ENCODE assay signal across 8 cellular contexts in the genomic region with DNA sequence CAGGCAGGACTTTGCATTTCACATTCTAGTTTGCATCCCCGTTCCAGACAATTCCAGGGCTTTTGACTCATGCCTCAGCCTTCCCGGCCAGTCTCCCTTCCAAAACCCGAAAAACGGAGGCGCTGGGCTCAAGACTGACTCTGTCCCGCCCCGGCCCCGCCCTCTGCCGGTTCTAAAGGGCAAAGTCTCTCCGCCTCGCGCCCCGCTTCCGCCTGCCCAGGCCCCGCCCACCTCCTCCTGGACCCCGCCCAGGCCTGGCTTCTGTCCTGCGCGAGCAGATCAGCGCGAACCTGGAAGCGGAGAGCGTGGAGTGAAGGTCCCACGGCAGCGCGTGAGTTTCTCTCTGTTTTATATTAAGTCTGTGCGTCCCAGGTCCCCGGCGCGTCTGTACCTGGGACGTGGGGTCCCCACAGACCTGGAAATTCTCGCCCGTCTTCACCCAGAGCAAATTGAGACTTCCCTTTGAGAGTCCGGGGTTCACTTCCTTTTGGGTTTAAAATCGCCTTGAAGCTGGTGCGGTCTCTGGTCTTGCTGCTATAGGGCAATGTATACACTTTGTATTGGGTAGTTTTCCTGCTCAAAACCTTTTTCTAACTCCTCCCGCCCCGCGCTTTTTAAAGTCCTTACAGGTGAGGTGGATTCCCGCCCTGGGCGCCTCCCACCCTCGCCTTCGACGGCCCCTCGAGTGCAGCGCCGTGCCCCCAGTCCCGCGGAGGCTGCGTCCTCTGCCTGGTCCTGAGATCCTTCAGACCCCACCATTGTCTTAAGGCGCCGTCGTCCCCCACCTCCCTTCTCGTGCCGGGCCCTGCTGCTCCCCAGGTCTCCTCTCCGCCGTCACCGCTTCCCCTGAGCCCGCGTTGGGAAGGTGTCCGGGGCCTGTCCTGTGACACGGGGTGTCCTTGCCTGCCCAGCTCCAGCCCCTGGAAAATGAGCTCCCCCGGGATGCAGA. TPM values are rescaled to one million over a fixed set of nuclear protein-coding genes. Genes with fewer than 3 reads are reported as not detected.
DNase-seq lines count a peak whose midpoint lies in the region; ATAC-seq and TF ChIP-seq lines count a peak whose summit lies in the region.

No MANE protein-coding gene starts in this region.

- H3K36me3 Mint-ChIP-seq in activated CD4-positive, alpha-beta T cell treated with anti-CD3 and anti-CD28 coated beads, Interleukin-2, amount 10 ng/mL, durations not matched to agents 7 days and 5 days (ENCODE audit: low read depth) = peaks cover 66% of the 10 kb centered on the region

- peaks cover 9 to 22% (median 16%) of the 10 kb centered on the region in 4 donors for H3K9me3 ChIP-seq in liver (ENCODE audit: control insufficient read depth in 4 of 4, low read length in 3 of 4)

- H3K9ac ChIP-seq in liver (ENCODE audit: low read depth in 1 of 2, low read length in 2 of 2) = peak overlapping the region; percentile 33 to 65

- H3K9me3 Mint-ChIP-seq in activated CD4-positive, alpha-beta T cell treated with anti-CD3 and anti-CD28 coated beads, Interleukin-2, amount 10 ng/mL, durations not matched to agents 7 days and 5 days = peaks cover 51% of the 10 kb centered on the region

- peak overlapping the region; percentile 85 for H3K27ac Mint-ChIP-seq in activated CD4-positive, alpha-beta T cell treated with anti-CD3 and anti-CD28 coated beads, Interleukin-2, amount 10 ng/mL, durations not matched to agents 7 days and 5 days

- DNase-seq in Ammon's horn (ENCODE audit: low spot score) (peak; percentile 89), NCI-H460 (ENCODE audit: extremely low read depth, low read depth) (peak; percentile 64), dermis blood vessel endothelial cell (peak; percentile 86)
- DNase-seq in activated CD4-positive, alpha-beta T cell treated with anti-CD3 and anti-CD28 coated beads, Interleukin-2, amount 10 ng/mL, durations not matched to agents 7 days and 5 days = peak; percentile 95
- DNase-seq in stimulated activated CD4-positive, alpha-beta T cell treated with anti-CD3 and anti-CD28 coated beads, Interleukin-2, amount 100 ng/mL, for 4 hours (ENCODE audit: low read depth) = peak; percentile 93

- peak overlapping the region; percentile 58 to 70 (median 62) for H3K4me3 ChIP-seq in liver (ENCODE audit: low read depth in 1 of 3, low read length in 3 of 3)

- peaks cover 24% of the 10 kb centered on the region for H3K4me1 Mint-ChIP-seq in activated CD4-positive, alpha-beta T cell treated with anti-CD3 and anti-CD28 coated beads, Interleukin-2, amount 10 ng/mL, durations not matched to agents 7 days and 5 days

- peak overlapping the region; percentile 92 for H3K4me3 Mint-ChIP-seq in activated CD4-positive, alpha-beta T cell treated with anti-CD3 and anti-CD28 coated beads, Interleukin-2, amount 10 ng/mL, durations not matched to agents 7 days and 5 days

- ATAC-seq in GM19023 (IDR thresholded peaks at IDR 0.05; ENCODE audit: unreplicated experiment) (peak; percentile 97), HG03342 (IDR thresholded peaks at IDR 0.05; ENCODE audit: unreplicated experiment) (peak; percentile 97)

- 2% methylated on average over 62 of the region's 62 CpGs for WGBS in liver

- POLR2A ChIA-PET in activated CD4-positive, alpha-beta T cell treated with anti-CD3 and anti-CD28 coated beads, Interleukin-2, amount 10 ng/mL, durations not matched to agents 7 days and 5 days (lab: Charles Lee) = no interaction called here

- no peaks in the 10 kb centered on the region for H3K27me3 ChIP-seq in liver (ENCODE audit: control insufficient read depth in 4 of 4, insufficient read depth in 4 of 4, low read length in 3 of 4)

- peaks cover 0 to 11% (median 1%) of the 10 kb centered on the region in 4 donors for H3K4me1 ChIP-seq in liver (ENCODE audit: control insufficient read depth in 4 of 4, insufficient read depth in 4 of 4, low read length in 3 of 4)

- H3K36me3 ChIP-seq in liver (ENCODE audit: control insufficient read depth in 4 of 4, insufficient read depth in 3 of 4, low read depth in 1 of 4, low read length in 3 of 4) = peaks cover 0 to 3% (median 0%) of the 10 kb centered on the region in 4 donors

- H3K27me3 Mint-ChIP-seq in activated CD4-positive, alpha-beta T cell treated with anti-CD3 and anti-CD28 coated beads, Interleukin-2, amount 10 ng/mL, durations not matched to agents 7 days and 5 days = no peaks in the 10 kb centered on the region

- peak; percentile 24 for TF ChIP-seq CTCF in liver (IDR thresholded peaks at IDR 0.05; ENCODE audit: low read depth, low read length, missing input control)

- peak overlapping the region in 1 of 2 donors; percentile 57 for H3K27ac ChIP-seq in liver (ENCODE audit: low read depth in 1 of 2, low read length in 2 of 2)

- CTCF ChIA-PET in activated CD4-positive, alpha-beta T cell treated with anti-CD3 and anti-CD28 coated beads, Interleukin-2, amount 10 ng/mL, durations not matched to agents 7 days and 5 days (lab: Charles Lee) = no interaction called here

- peak; percentile 28 to 63 for TF ChIP-seq RAD21 in liver (IDR thresholded peaks at IDR 0.05)

TF ChIP-seq in liver, 16 proteins besides CTCF, POLR2A, EP300 and RAD21 (continues in another document):
- TF ChIP-seq, protein P1, sequence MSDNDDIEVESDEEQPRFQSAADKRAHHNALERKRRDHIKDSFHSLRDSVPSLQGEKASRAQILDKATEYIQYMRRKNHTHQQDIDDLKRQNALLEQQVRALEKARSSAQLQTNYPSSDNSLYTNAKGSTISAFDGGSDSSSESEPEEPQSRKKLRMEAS (IDR thresholded peaks at IDR 0.05) = peak; percentile 31
- TF ChIP-seq, protein P2, sequence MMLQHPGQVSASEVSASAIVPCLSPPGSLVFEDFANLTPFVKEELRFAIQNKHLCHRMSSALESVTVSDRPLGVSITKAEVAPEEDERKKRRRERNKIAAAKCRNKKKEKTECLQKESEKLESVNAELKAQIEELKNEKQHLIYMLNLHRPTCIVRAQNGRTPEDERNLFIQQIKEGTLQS (IDR thresholded peaks at IDR 0.05) = no peak
- peak; percentile 84 to 85 for TF ChIP-seq HNF4A (conservative IDR thresholded peaks at IDR 0.05)
- TF ChIP-seq SP1 (IDR thresholded peaks at IDR 0.05) = peak; percentile 75
- TF ChIP-seq FOXA1 (IDR thresholded peaks at IDR 0.05) = no peak
- peak; percentile 78 for TF ChIP-seq HNF4G (IDR thresholded peaks at IDR 0.05)
- TF ChIP-seq FOXA2 (IDR thresholded peaks at IDR 0.05) = no peak
- peak; percentile 51 to 85 for TF ChIP-seq GABPA (IDR thresholded peaks at IDR 0.05 in 1 of 2, conservative IDR thresholded peaks at IDR 0.05 in 1 of 2)
- TF ChIP-seq, protein P3, sequence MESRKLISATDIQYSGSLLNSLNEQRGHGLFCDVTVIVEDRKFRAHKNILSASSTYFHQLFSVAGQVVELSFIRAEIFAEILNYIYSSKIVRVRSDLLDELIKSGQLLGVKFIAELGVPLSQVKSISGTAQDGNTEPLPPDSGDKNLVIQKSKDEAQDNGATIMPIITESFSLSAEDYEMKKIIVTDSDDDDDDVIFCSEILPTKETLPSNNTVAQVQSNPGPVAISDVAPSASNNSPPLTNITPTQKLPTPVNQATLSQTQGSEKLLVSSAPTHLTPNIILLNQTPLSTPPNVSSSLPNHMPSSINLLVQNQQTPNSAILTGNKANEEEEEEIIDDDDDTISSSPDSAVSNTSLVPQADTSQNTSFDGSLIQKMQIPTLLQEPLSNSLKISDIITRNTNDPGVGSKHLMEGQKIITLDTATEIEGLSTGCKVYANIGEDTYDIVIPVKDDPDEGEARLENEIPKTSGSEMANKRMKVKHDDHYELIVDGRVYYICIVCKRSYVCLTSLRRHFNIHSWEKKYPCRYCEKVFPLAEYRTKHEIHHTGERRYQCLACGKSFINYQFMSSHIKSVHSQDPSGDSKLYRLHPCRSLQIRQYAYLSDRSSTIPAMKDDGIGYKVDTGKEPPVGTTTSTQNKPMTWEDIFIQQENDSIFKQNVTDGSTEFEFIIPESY (IDR thresholded peaks at IDR 0.05) = no peak
- TF ChIP-seq, protein P4, sequence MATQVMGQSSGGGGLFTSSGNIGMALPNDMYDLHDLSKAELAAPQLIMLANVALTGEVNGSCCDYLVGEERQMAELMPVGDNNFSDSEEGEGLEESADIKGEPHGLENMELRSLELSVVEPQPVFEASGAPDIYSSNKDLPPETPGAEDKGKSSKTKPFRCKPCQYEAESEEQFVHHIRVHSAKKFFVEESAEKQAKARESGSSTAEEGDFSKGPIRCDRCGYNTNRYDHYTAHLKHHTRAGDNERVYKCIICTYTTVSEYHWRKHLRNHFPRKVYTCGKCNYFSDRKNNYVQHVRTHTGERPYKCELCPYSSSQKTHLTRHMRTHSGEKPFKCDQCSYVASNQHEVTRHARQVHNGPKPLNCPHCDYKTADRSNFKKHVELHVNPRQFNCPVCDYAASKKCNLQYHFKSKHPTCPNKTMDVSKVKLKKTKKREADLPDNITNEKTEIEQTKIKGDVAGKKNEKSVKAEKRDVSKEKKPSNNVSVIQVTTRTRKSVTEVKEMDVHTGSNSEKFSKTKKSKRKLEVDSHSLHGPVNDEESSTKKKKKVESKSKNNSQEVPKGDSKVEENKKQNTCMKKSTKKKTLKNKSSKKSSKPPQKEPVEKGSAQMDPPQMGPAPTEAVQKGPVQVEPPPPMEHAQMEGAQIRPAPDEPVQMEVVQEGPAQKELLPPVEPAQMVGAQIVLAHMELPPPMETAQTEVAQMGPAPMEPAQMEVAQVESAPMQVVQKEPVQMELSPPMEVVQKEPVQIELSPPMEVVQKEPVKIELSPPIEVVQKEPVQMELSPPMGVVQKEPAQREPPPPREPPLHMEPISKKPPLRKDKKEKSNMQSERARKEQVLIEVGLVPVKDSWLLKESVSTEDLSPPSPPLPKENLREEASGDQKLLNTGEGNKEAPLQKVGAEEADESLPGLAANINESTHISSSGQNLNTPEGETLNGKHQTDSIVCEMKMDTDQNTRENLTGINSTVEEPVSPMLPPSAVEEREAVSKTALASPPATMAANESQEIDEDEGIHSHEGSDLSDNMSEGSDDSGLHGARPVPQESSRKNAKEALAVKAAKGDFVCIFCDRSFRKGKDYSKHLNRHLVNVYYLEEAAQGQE (IDR thresholded peaks at IDR 0.05) = no peak
- TF ChIP-seq RXRA (IDR thresholded peaks at IDR 0.05) = no peak
- no peak for TF ChIP-seq TAF1 (conservative IDR thresholded peaks at IDR 0.05)

RNA-seq across cellular contexts. Expression of a gene that starts 31.2 kb away (rescaled TPM):
- total RNA-seq in NCI-H460 (2014; rRNA removed; shearing (Covaris generic)) = 10.5 and 11.3 TPM in 2 replicates
- 2.1 and 5.9 TPM in 2 replicates for polyA plus RNA-seq in NCI-H460 (2014; cell fraction: nucleus; rRNA removed)
- total RNA-seq in activated CD4-positive, alpha-beta T cell treated with anti-CD3 and anti-CD28 coated beads, Interleukin-2, amount 10 ng/mL, durations not matched to agents 7 days and 5 days = 10 to 100 TPM; 30.5 to 33.4 TPM
- total RNA-seq in dermis blood vessel endothelial cell = 15.1 and 22.3 TPM in 2 replicates
- 10 to 100 TPM in 1 of 2 donors, 1 to 10 TPM in 1; 4.9 to 12.8 TPM for total RNA-seq in liver
- 1 to 10 TPM in 1 of 2 donors, under 1 TPM in 1; 0.75 to 1.1 TPM for polyA plus RNA-seq in liver

RNA-seq across cellular contexts. Expression of a gene that starts 36.9 kb away (rescaled TPM):
- 30.9 and 34.6 TPM in 2 replicates for total RNA-seq in NCI-H460 (2014; rRNA removed; shearing (Covaris generic))
- 57.7 and 91.0 TPM in 2 replicates for polyA plus RNA-seq in NCI-H460 (2014; cell fraction: nucleus; rRNA removed)
- total RNA-seq in activated CD4-positive, alpha-beta T cell treated with anti-CD3 and anti-CD28 coated beads, Interleukin-2, amount 10 ng/mL, durations not matched to agents 7 days and 5 days = 10 to 100 TPM; 57.8 to 60.5 TPM
- 40.9 and 72.3 TPM in 2 replicates for total RNA-seq in dermis blood vessel endothelial cell
- 10 to 100 TPM in 1 of 2 donors, 1 to 10 TPM in 1; 8.2 to 19.8 TPM for total RNA-seq in liver
- 1 to 10 TPM; 2.7 to 3.6 TPM for polyA plus RNA-seq in liver
